26 cellular contexts compared by ENCODE assay signal in genomic region chrX:141814213-141814857, GRCh38. TPM values are rescaled to one million over a fixed set of nuclear protein-coding genes. Genes with fewer than 3 reads are reported as not detected.
DNase-seq lines count a peak whose midpoint lies in the region; ATAC-seq, FAIRE-seq and TF ChIP-seq lines count a peak whose summit lies in the region.
"Had no signal": no experiment of that assay in that cellular context is flagged by ENCODE, and none has a peak within 500 bp of the region (broad histone marks: within the 10 kb centered on the region; RNA-seq: fewer than 3 reads in every experiment).

No MANE protein-coding gene starts in this region.

- no peak overlapping the region for H3K27ac Mint-ChIP-seq in endodermal cell
- H3K27ac Mint-ChIP-seq: CD8-positive, alpha-beta T cell; GM23338; H9 had no signal

- no peak for TF ChIP-seq CTCF in endodermal cell (conservative IDR thresholded peaks at IDR 0.05)
- TF ChIP-seq CTCF in pancreas (IDR thresholded peaks at IDR 0.05) = no peak
- no peak for TF ChIP-seq CTCF in sigmoid colon (IDR thresholded peaks at IDR 0.05)

- H3K4me1 ChIP-seq in endodermal cell (ENCODE audit: control insufficient read depth, insufficient read depth, low read length) = no peaks in the 10 kb centered on the region
- peaks cover 5 to 14% (median 12%) of the 10 kb centered on the region in 3 donors for H3K4me1 ChIP-seq in pancreas
- H3K4me1 ChIP-seq in sigmoid colon = no peaks in the 10 kb centered on the region

- FAIRE-seq in pancreas (lab: Jason Lieb, UNC) = no peak
- no peak for FAIRE-seq in GM12891 (lab: Jason Lieb, UNC)
- FAIRE-seq: GM18507 had no signal

- peaks cover 67% of the 10 kb centered on the region for H3K9me3 Mint-ChIP-seq in endodermal cell
- H3K9me3 Mint-ChIP-seq: CD8-positive, alpha-beta T cell; GM23338 had no signal

- 71% methylated on average over 2 of the region's 2 CpGs; no CpG with 5 or more reads in 1 of the 2 experiments for WGBS in endodermal cell (ENCODE audit: insufficient coverage in 1 of 2, insufficient read length in 1 of 2), 2 experiments
- 20% methylated on average over 2 of the region's 2 CpGs for WGBS in pancreas, 2 donors
- 52 to 66% methylated on average over 2 of the region's 2 CpGs for WGBS in sigmoid colon, 2 donors

- H3K27me3 ChIP-seq in endodermal cell (ENCODE audit: control insufficient read depth, insufficient read depth, low read length, poor library complexity, severe bottlenecking) (no peaks in the 10 kb centered on the region), pancreas (no peaks in the 10 kb centered on the region), sigmoid colon (no peaks in the 10 kb centered on the region)

- no peak overlapping the region for H3K9ac ChIP-seq in endodermal cell (ENCODE audit: extremely low read depth, low read length, poor library complexity, severe bottlenecking)

- intact Hi-C loops in pancreas (cut with DNase I) (no loop called here), sigmoid colon (cut with DNase I) (no loop called here)

- TF ChIP-seq POLR2A in GM12891 (IDR thresholded peaks at IDR 0.05; ENCODE audit: low read depth, low read length) (no peak), sigmoid colon (IDR thresholded peaks at IDR 0.05) (no peak)

- no peak overlapping the region for H3K4me3 Mint-ChIP-seq in endodermal cell
- H3K4me3 Mint-ChIP-seq: CD8-positive, alpha-beta T cell; GM23338; H9 had no signal

- TF ChIP-seq EP300 in sigmoid colon (IDR thresholded peaks at IDR 0.05) = no peak

- H3K27me3 Mint-ChIP-seq in endodermal cell (ENCODE audit: insufficient read depth) = no peaks in the 10 kb centered on the region

- no peaks in the 10 kb centered on the region for H3K36me3 Mint-ChIP-seq in endodermal cell (ENCODE audit: low read depth)
- H3K36me3 Mint-ChIP-seq: CD8-positive, alpha-beta T cell had no signal

- peaks cover 6% of the 10 kb centered on the region for H3K4me1 Mint-ChIP-seq in endodermal cell
- H3K4me1 Mint-ChIP-seq: GM23338, H9 had no signal

- H3K27ac ChIP-seq in endodermal cell (ENCODE audit: low read depth, low read length) (no peak overlapping the region), pancreas (peak overlapping the region in 3 of 4 donors; percentile 17 to 77 (median 72)), sigmoid colon (no peak overlapping the region)

- peak; percentile 96 to 98 (median 96) for ATAC-seq in pancreas
- no peak for ATAC-seq in GM21528 (IDR thresholded peaks at IDR 0.05; ENCODE audit: low FRiP score, unreplicated experiment)
- ATAC-seq: CD8-positive, alpha-beta T cell; GM23338; Right ventricle myocardium inferior had no signal

- no peaks in the 10 kb centered on the region for H3K36me3 ChIP-seq in endodermal cell (ENCODE audit: control insufficient read depth, insufficient read depth, low read length)
- no peaks in the 10 kb centered on the region for H3K36me3 ChIP-seq in pancreas
- H3K36me3 ChIP-seq in sigmoid colon = no peaks in the 10 kb centered on the region

- DNase-seq in DMS53 (lab: John Stamatoyannopoulos, UW) = peak; percentile 85
- peak; percentile 14 for DNase-seq in NCI-H1092 (lab: John Stamatoyannopoulos, UW)
- DNase-seq in endodermal cell = peak; percentile 47
- peak; percentile 55 to 84 (median 72) for DNase-seq in pancreas
- no peak for DNase-seq in COR-L47 (lab: John Stamatoyannopoulos, UW)
- DNase-seq in GM12891 (ENCODE audit: insufficient read length, low spot score) = no peak
- DNase-seq in sigmoid colon = no peak
- DNase-seq: C1 segment of cervical spinal cord; Calu3; CD8-positive, alpha-beta T cell; H9; IMR-90; KG1; MM.1S; NCI-H1417 treated with DMSO at 0.1 percent for 48 hours; NCI-H1694 treated with DMSO at 0.1 percent for 48 hours; NCI-H2081; NCI-H2227 treated with DMSO at 0.1 percent for 48 hours; NCI-H526 treated with DMSO at 0.1 percent for 48 hours had no signal

- H3K9me3 ChIP-seq in endodermal cell (ENCODE audit: control insufficient read depth, low read length) (no peaks in the 10 kb centered on the region), pancreas (no peaks in the 10 kb centered on the region), sigmoid colon (no peaks in the 10 kb centered on the region)

- H3K4me3 ChIP-seq in endodermal cell (ENCODE audit: low read length) = no peak overlapping the region
- no peak overlapping the region for H3K4me3 ChIP-seq in pancreas
- H3K4me3 ChIP-seq in sigmoid colon = no peak overlapping the region
- H3K4me3 ChIP-seq: GM23338 had no signal

TF ChIP-seq in GM12891, 5 proteins besides CTCF, POLR2A, EP300 and RAD21:
- TF ChIP-seq PAX5 (IDR thresholded peaks at IDR 0.05; ENCODE audit: insufficient read depth, low read length, severe bottlenecking) = no peak
- no peak for TF ChIP-seq SPI1 (IDR thresholded peaks at IDR 0.05; ENCODE audit: low read depth, low read length)
- TF ChIP-seq TAF1 (IDR thresholded peaks at IDR 0.05; ENCODE audit: low read depth, low read length) = no peak
- TF ChIP-seq POLR2AphosphoS5 (IDR thresholded peaks at IDR 0.05; ENCODE audit: low read depth, low read length) = no peak
- TF ChIP-seq POU2F2 (IDR thresholded peaks at IDR 0.05; ENCODE audit: low read depth, low read length) = no peak

RNA-seq across cellular contexts. Expression of gene MAGEC3, which starts 23.8 kb away (rescaled TPM):
- total RNA-seq in endodermal cell = under 1 TPM in 1 of 2 donors, not detected in 1; 0.58 TPM
- polyA plus RNA-seq in endodermal cell (2013, experiment 1 of 2) = not detected
- not detected for polyA plus RNA-seq in endodermal cell (2013, experiment 2 of 2)
- not detected for total RNA-seq in pancreas
- under 1 TPM in 1 of 2 donors, not detected in 1; 0.12 TPM for polyA plus RNA-seq in pancreas
- polyA plus RNA-seq in GM12891 (2012; ENCODE audit: low read depth, missing spikeins) = not detected
- not detected for total RNA-seq in sigmoid colon
- polyA plus RNA-seq in sigmoid colon = not detected
- total RNA-seq: A673; Calu3; CD8-positive, alpha-beta T cell; GM23338; H9; IMR-90; NCI-H460; Right ventricle myocardium inferior; RPMI7951 had no signal
- polyA plus RNA-seq: GM23338, IMR-90 had no signal

Comparison
In these comparisons a context has a peak if more than half of its experiments do, and no peak if none do; other contexts are left out.
1. DNase-seq: peak in DMS53 (single experiment), NCI-H1092 (single experiment), endodermal cell (single experiment) and pancreas (6 of 6); none in COR-L47 (single experiment), GM12891 (single experiment) and sigmoid colon (single experiment).
2. H3K27ac ChIP-seq: peak in pancreas (3 of 4); none in endodermal cell (single experiment) and sigmoid colon (0 of 4).